13 cellular contexts compared by ENCODE assay signal in genomic region chr12:91023326-91024004, GRCh38. TPM values are rescaled to one million over a fixed set of nuclear protein-coding genes. Genes with fewer than 3 reads are reported as not detected.
A peak's percentile ranks its signal among the peaks of the same experiment; 100 is the strongest.
DNase-seq lines count a peak whose midpoint lies in the region; ATAC-seq, FAIRE-seq and TF ChIP-seq lines count a peak whose summit lies in the region.
"Had no signal": no experiment of that assay in that cellular context is flagged by ENCODE, and none has a peak within 500 bp of the region (broad histone marks: within the 10 kb centered on the region; RNA-seq: fewer than 3 reads in every experiment).

No MANE protein-coding gene starts in this region.

- H3K36me3 ChIP-seq in stomach, result no peaks in the 10 kb centered on the region
- H3K36me3 ChIP-seq: BE2C had no signal

- no peaks in the 10 kb centered on the region for H3K4me1 ChIP-seq in stomach
- H3K4me1 ChIP-seq: BE2C, testis had no signal

- H3K4me3 ChIP-seq in AG04450 (ENCODE audit: low read depth, low read length), result no peak overlapping the region
- H3K4me3 ChIP-seq in stomach, result no peak overlapping the region
- H3K4me3 ChIP-seq: testis had no signal

- H3K27me3 ChIP-seq in AG04450 (ENCODE audit: control insufficient read depth, insufficient read depth, low read length) (no peaks in the 10 kb centered on the region), stomach (no peaks in the 10 kb centered on the region)
- H3K27me3 ChIP-seq: BE2C, testis had no signal

- CTCF ChIA-PET in AG04450 (lab: Charles Lee), result no interaction called here

- intact Hi-C loops in stomach (cut with DNase I; ENCODE audit: low total_unique reads), result no loop called here

- no peak for FAIRE-seq in HTR-8/SVneo (lab: Jason Lieb, UNC)

- POLR2A ChIA-PET in AG04450 (lab: Yijun Ruan, JAX), result no interaction called here

- in situ Hi-C loops in G401 (cut with HindIII; ENCODE audit: low sequenced_read_pairs), result no loop called here
- in situ Hi-C loops in ACHN (cut with HindIII; ENCODE audit: low pct_ligation_motif_present, low pct_unique_long_range_greater_than_20kb, low sequenced_read_pairs), result loop anchor here (25.0 kb wide), 1 partner anchor 314 kb away; no protein-coding TSS in a partner anchor

- H3K9me3 ChIP-seq in AG04450 (ENCODE audit: control insufficient read depth, insufficient read depth, low read length), result peaks cover 2% of the 10 kb centered on the region; the same call in 1 of the 2 replicates
- H3K9me3 ChIP-seq in stomach, result no peaks in the 10 kb centered on the region
- H3K9me3 ChIP-seq: BE2C, testis had no signal

- H3K27ac ChIP-seq in AG04450 (ENCODE audit: low read depth, low read length) (no peak overlapping the region), stomach (no peak overlapping the region)
- H3K27ac ChIP-seq: testis had no signal

- TF ChIP-seq EP300 in stomach (IDR thresholded peaks at IDR 0.05), result no peak

- 75 to 84% (median 80%) methylated on average over 1 of the region's 1 CpG for WGBS in stomach, 5 donors

- DNase-seq in AG04450 (ENCODE audit: low read depth, low spot score) (peak; percentile 57), HTR-8/SVneo (ENCODE audit: insufficient read length, low spot score) (peak; percentile 21), dedifferentiated amniotic fluid mesenchymal stem cell (ENCODE audit: extremely low spot score) (peak; percentile 85), G401 (ENCODE audit: low spot score) (no peak), stomach (no peak), ACHN (no peak)
- DNase-seq: BE2C, testis had no signal

- TF ChIP-seq POLR2A in stomach (IDR thresholded peaks at IDR 0.05), result no peak

- peak; percentile 44 for ATAC-seq in GM21515 (IDR thresholded peaks at IDR 0.05; ENCODE audit: unreplicated experiment)
- no peak for ATAC-seq in GM21528 (IDR thresholded peaks at IDR 0.05; ENCODE audit: low FRiP score, unreplicated experiment)

- TF ChIP-seq CTCF in AG04450 (IDR thresholded peaks at IDR 0.05; ENCODE audit: low read depth, low read length) (no peak), stomach (IDR thresholded peaks at IDR 0.05) (no peak)

RNA-seq across cellular contexts. Expression of gene EPYC, which starts 18.7 kb away (rescaled TPM):
- polyA plus RNA-seq in AG04450 (2011; rRNA removed) (0.11 TPM in 1 of 2 replicates, not detected in the other), stomach (not detected)
- not detected in 2 replicates for polyA minus RNA-seq in AG04450 (2011; rRNA and poly(A)+ RNA removed)
- total RNA-seq in G401 (2014; rRNA removed; shearing (Covaris generic)), result not detected in 2 replicates
- total RNA-seq in stomach, result not detected
- total RNA-seq: activated T-helper 1 cell treated with anti-CD3 and anti-CD28 coated beads, Interleukin-12 subunit alpha, Interleukin-12 subunit beta, Interleukin-2, Interleukin-4 antibody, amounts not matched to agents 30 ng/mL and 10 ng/mL and 1 ng/mL, durations not matched to agents 14 hours and 24 hours and 36 hours; liver; T-helper 1 cell treated with Interleukin-12 subunit alpha and Interleukin-12 subunit beta and Interleukin-4 antibody, amounts not matched to agents 30 ng/mL and 1 ng/mL, for 36 hours; testis had no signal
- polyA plus RNA-seq: liver had no signal

RNA-seq across cellular contexts. Expression of gene KERA, which starts 34.4 kb away (rescaled TPM):
- polyA plus RNA-seq in AG04450 (2011; rRNA removed) (not detected in 2 replicates), stomach (not detected)
- polyA minus RNA-seq in AG04450 (2011; rRNA and poly(A)+ RNA removed), result not detected in 2 replicates
- not detected in 2 replicates for total RNA-seq in G401 (2014; rRNA removed; shearing (Covaris generic))
- total RNA-seq in stomach, result 1 to 10 TPM in 1 of 5 donors, not detected in 4; 2.2 TPM
- total RNA-seq: activated T-helper 1 cell treated with anti-CD3 and anti-CD28 coated beads, Interleukin-12 subunit alpha, Interleukin-12 subunit beta, Interleukin-2, Interleukin-4 antibody, amounts not matched to agents 30 ng/mL and 10 ng/mL and 1 ng/mL, durations not matched to agents 14 hours and 24 hours and 36 hours; liver; T-helper 1 cell treated with Interleukin-12 subunit alpha and Interleukin-12 subunit beta and Interleukin-4 antibody, amounts not matched to agents 30 ng/mL and 1 ng/mL, for 36 hours had no signal
- polyA plus RNA-seq: liver had no signal

Comparison
In these comparisons a context has a peak if more than half of its experiments do, and no peak if none do; other contexts are left out.
1. DNase-seq: peak in AG04450 (single experiment), HTR-8/SVneo (single experiment) and dedifferentiated amniotic fluid mesenchymal stem cell (single experiment); none in G401 (single experiment), stomach (single experiment) and ACHN (single experiment).